Comparison of ENCODE assay signal across 10 cellular contexts in the genomic region with DNA sequence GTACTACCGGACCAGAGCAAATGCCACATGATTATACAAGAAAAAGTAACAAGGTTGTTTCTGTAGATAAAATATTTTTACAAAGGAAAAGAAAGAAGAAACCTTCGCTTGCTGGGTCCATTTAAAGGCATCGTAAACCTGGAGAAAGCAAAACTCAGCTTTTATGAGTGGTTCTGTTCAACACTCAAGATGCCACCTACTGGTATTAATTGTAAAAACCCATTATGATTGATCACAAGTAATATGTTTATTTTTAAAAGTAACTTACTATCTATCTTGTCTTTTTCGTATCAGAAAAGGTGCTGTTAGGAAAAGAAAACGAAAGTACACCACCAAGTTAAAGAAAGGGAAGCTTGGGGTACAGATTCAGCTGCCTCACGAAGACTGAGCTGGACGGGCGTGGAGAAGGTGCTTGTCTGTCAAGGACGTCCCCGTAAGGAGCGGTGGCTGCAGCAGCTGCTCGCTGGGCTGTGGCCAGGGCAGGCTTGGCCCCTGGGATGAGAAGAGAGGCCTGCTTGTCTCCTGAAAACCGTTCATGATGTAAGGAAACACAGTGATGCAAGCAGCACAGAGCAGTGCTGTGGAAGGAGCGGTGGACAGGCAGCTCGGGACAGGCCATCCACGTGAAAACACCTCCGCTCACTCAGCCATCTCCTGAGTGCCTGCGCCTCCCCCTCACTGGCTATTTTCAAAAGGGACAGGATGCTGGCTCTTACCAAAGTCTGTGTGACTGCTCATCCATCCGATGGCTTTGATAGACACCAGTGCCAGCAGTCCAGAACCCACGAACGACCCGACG. TPM values are rescaled to one million over a fixed set of nuclear protein-coding genes. Genes with fewer than 3 reads are reported as not detected.
DNase-seq lines count a peak whose midpoint lies in the region; ATAC-seq, FAIRE-seq and TF ChIP-seq lines count a peak whose summit lies in the region.
"Had no signal": no experiment of that assay in that cellular context is flagged by ENCODE, and none has a peak within 500 bp of the region (broad histone marks: within the 10 kb centered on the region; RNA-seq: fewer than 3 reads in every experiment).

No MANE protein-coding gene starts in this region.

- TF ChIP-seq CTCF in AG10803 (conservative IDR thresholded peaks at IDR 0.05; ENCODE audit: low read length) (0 out of 2 replicates have a peak, but pooled peaks have one; percentile 17), PC-3 (conservative IDR thresholded peaks at IDR 0.05; ENCODE audit: low read depth, low read length) (peak; percentile 57), mesothelial cell of epicardium (IDR thresholded peaks at IDR 0.05; ENCODE audit: unreplicated experiment) (peak; percentile 16), Calu3 (IDR thresholded peaks at IDR 0.05; ENCODE audit: unreplicated experiment) (no peak)

- ATAC-seq in PC-3: no peak
- ATAC-seq in GM19455 (IDR thresholded peaks at IDR 0.05; ENCODE audit: unreplicated experiment): no peak
- ATAC-seq in GM19328 (IDR thresholded peaks at IDR 0.05; ENCODE audit: unreplicated experiment): no peak

- no peak overlapping the region for H3K4me3 ChIP-seq in AG10803 (ENCODE audit: low read length)
- H3K4me3 ChIP-seq in PC-3 (ENCODE audit: low read length): no peak overlapping the region

- H2AFZ ChIP-seq in PC-3 (ENCODE audit: low read length): no peak overlapping the region

- H3K36me3 ChIP-seq in PC-3 (ENCODE audit: low read depth, low read length): peaks cover 60% of the 10 kb centered on the region

- intact Hi-C loops in PC-3 (cut with micrococcal nuclease) (no loop called here), Calu3 (cut with micrococcal nuclease; ENCODE audit: unreplicated experiment) (no loop called here)

- DNase-seq in AG10803 (ENCODE audit: low read depth) (no peak), GM19239 (ENCODE audit: insufficient read length, low spot score) (no peak), PC-3 (peak; percentile 10), mesothelial cell of epicardium (ENCODE audit: low spot score in 2 of 2, unreplicated experiment in 2 of 2) (no peak), Calu3 (no peak)
- DNase-seq in stimulated activated CD4-positive, alpha-beta T cell treated with anti-CD3 and anti-CD28 coated beads, Interleukin-1b, Interleukin-23, amount 100 ng/mL, for 48 hours: no peak
- DNase-seq: NCI-H1436 treated with DMSO at 0.1 percent for 48 hours, occipital lobe had no signal

- H3K36me3 Mint-ChIP-seq in mesothelial cell of epicardium: peaks cover 62% of the 10 kb centered on the region
- H3K36me3 Mint-ChIP-seq in Calu3 (ENCODE audit: insufficient read depth, unreplicated experiment): peaks cover 38% of the 10 kb centered on the region

- H3F3A ChIP-seq in PC-3 (ENCODE audit: low read length, unreplicated experiment): peaks cover 3% of the 10 kb centered on the region

- no peaks in the 10 kb centered on the region for H3K9me2 ChIP-seq in PC-3 (replicated peaks; ENCODE audit: low read length)

- peak; percentile 47 for FAIRE-seq in GM19239 (lab: Jason Lieb, UNC)

- no TSS peak for BruUV-seq in PC-3 (replicated peaks; lab: Mats Ljungman, UMichigan)
- no TSS peak for BruUV-seq in Calu3 (replicated peaks; lab: Mats Ljungman, UMichigan)

- no peaks in the 10 kb centered on the region for H3K27me3 Mint-ChIP-seq in mesothelial cell of epicardium (ENCODE audit: low read depth)
- no peaks in the 10 kb centered on the region for H3K27me3 Mint-ChIP-seq in Calu3 (ENCODE audit: unreplicated experiment)

- H3K4me1 Mint-ChIP-seq in mesothelial cell of epicardium (no peaks in the 10 kb centered on the region), Calu3 (ENCODE audit: low read depth, unreplicated experiment) (peaks cover 14% of the 10 kb centered on the region)

- H4K20me1 ChIP-seq in PC-3 (ENCODE audit: low read length): peaks cover 19% of the 10 kb centered on the region

- H3K9me3 Mint-ChIP-seq in mesothelial cell of epicardium: peaks cover 7% of the 10 kb centered on the region
- no peaks in the 10 kb centered on the region for H3K9me3 Mint-ChIP-seq in Calu3 (ENCODE audit: low read depth, unreplicated experiment)

- no peak overlapping the region for H3K9ac ChIP-seq in PC-3 (ENCODE audit: low read length)

- H3K27ac Mint-ChIP-seq in mesothelial cell of epicardium (no peak overlapping the region), Calu3 (ENCODE audit: unreplicated experiment) (no peak overlapping the region)

- peaks cover 26% of the 10 kb centered on the region for H3K79me2 ChIP-seq in PC-3 (ENCODE audit: low read length)

- CTCF ChIA-PET in PC-3 (lab: Charles Lee): no interaction called here
- CTCF ChIA-PET in Calu3 (lab: Charles Lee): interaction anchor here (0.5 to 0.7 kb wide), 3 partner anchors 26 to 181 kb away, joined by 3 to 7 read pairs (median 3); no protein-coding TSS in a partner anchor

- POLR2A ChIA-PET in PC-3 (lab: Charles Lee; ENCODE audit: unreplicated experiment): no interaction called here

- H3K4me1 ChIP-seq in PC-3 (ENCODE audit: insufficient read depth, low read length): peaks cover 45% of the 10 kb centered on the region

- no peaks in the 10 kb centered on the region for H3K9me3 ChIP-seq in PC-3 (ENCODE audit: low read length)

- H3K27me3 ChIP-seq in PC-3 (ENCODE audit: low read length): no peaks in the 10 kb centered on the region

- no peak overlapping the region for H3K4me3 Mint-ChIP-seq in mesothelial cell of epicardium
- H3K4me3 Mint-ChIP-seq in Calu3 (ENCODE audit: low read depth, unreplicated experiment): no peak overlapping the region

- H3K27ac ChIP-seq in PC-3 (ENCODE audit: low read length): no peak overlapping the region

- H3K4me2 ChIP-seq in PC-3 (ENCODE audit: low read length): no peak overlapping the region

RNA-seq across cellular contexts. Expression of a gene that starts 25.0 kb away (rescaled TPM):
- total RNA-seq in PC-3 (2014; rRNA removed): 19.4 and 20.8 TPM in 2 replicates
- 26.1 to 26.6 TPM (median 26.5 TPM) in 3 replicates for total RNA-seq in mesothelial cell of epicardium
- total RNA-seq in Calu3 (2022): 30.2 and 34.9 TPM in 2 replicates

RNA-seq across cellular contexts. Expression of a gene that starts 54.5 kb away (rescaled TPM):
- total RNA-seq in PC-3 (2014; rRNA removed) (not detected in 2 replicates), mesothelial cell of epicardium (1.3 to 1.6 TPM (median 1.5 TPM) in 3 replicates), Calu3 (2022) (not detected in 2 replicates)
